In genomic region chr2:85754313-85755095, GRCh38 we compare ENCODE assay signal across 8 cellular contexts. TPM values are rescaled to one million over a fixed set of nuclear protein-coding genes. Genes with fewer than 3 reads are reported as not detected.
DNase-seq lines count a peak whose midpoint lies in the region; ATAC-seq and TF ChIP-seq lines count a peak whose summit lies in the region.

No MANE protein-coding gene starts in this region.

- peaks cover 13% of the 10 kb centered on the region for H3K4me1 Mint-ChIP-seq in activated T-helper 1 cell treated with anti-CD3 and anti-CD28 coated beads, Interleukin-12 subunit alpha, Interleukin-12 subunit beta, Interleukin-2, Interleukin-4 antibody, amounts not matched to agents 30 ng/mL and 10 ng/mL and 1 ng/mL, durations not matched to agents 14 hours and 24 hours and 36 hours (ENCODE audit: low read depth)

- TF ChIP-seq CTCF in retinal pigment epithelial cell (conservative IDR thresholded peaks at IDR 0.05; ENCODE audit: low read depth, low read length), result peak; percentile 19

- no peaks in the 10 kb centered on the region for H3K9me3 Mint-ChIP-seq in activated T-helper 1 cell treated with anti-CD3 and anti-CD28 coated beads, Interleukin-12 subunit alpha, Interleukin-12 subunit beta, Interleukin-2, Interleukin-4 antibody, amounts not matched to agents 30 ng/mL and 10 ng/mL and 1 ng/mL, durations not matched to agents 14 hours and 24 hours and 36 hours

- H3K27ac Mint-ChIP-seq in activated T-helper 1 cell treated with anti-CD3 and anti-CD28 coated beads, Interleukin-12 subunit alpha, Interleukin-12 subunit beta, Interleukin-2, Interleukin-4 antibody, amounts not matched to agents 30 ng/mL and 10 ng/mL and 1 ng/mL, durations not matched to agents 14 hours and 24 hours and 36 hours, result peak overlapping the region; percentile 52

- DNase-seq in DMS53 treated with DMSO at 0.1 percent for 48 hours (lab: John Stamatoyannopoulos, UW; ENCODE audit: unreplicated experiment) (peak; percentile 47), NCI-H1105 (lab: John Stamatoyannopoulos, UW) (peak; percentile 63), left ventricle myocardium superior (peak; percentile 57), retinal pigment epithelial cell (ENCODE audit: low read depth) (no peak), putamen (ENCODE audit: low spot score) (no peak), cortex of kidney (lab: John Stamatoyannopoulos, UW) (no peak)
- peak; percentile 37 for DNase-seq in activated T-helper 1 cell treated with anti-CD3 and anti-CD28 coated beads, Interleukin-12 subunit alpha, Interleukin-12 subunit beta, Interleukin-2, Interleukin-4 antibody, amounts not matched to agents 30 ng/mL and 10 ng/mL and 1 ng/mL, durations not matched to agents 14 hours and 24 hours and 36 hours (ENCODE audit: low spot score)

- peak overlapping the region; percentile 86 for H3K4me3 Mint-ChIP-seq in activated T-helper 1 cell treated with anti-CD3 and anti-CD28 coated beads, Interleukin-12 subunit alpha, Interleukin-12 subunit beta, Interleukin-2, Interleukin-4 antibody, amounts not matched to agents 30 ng/mL and 10 ng/mL and 1 ng/mL, durations not matched to agents 14 hours and 24 hours and 36 hours

- no peaks in the 10 kb centered on the region for H3K36me3 Mint-ChIP-seq in activated T-helper 1 cell treated with anti-CD3 and anti-CD28 coated beads, Interleukin-12 subunit alpha, Interleukin-12 subunit beta, Interleukin-2, Interleukin-4 antibody, amounts not matched to agents 30 ng/mL and 10 ng/mL and 1 ng/mL, durations not matched to agents 14 hours and 24 hours and 36 hours (ENCODE audit: low read depth)

- H3K4me3 ChIP-seq in retinal pigment epithelial cell (ENCODE audit: low read length), result peak overlapping the region; percentile 53

- intact Hi-C loops in activated T-helper 1 cell treated with anti-CD3 and anti-CD28 coated beads, Interleukin-12 subunit alpha, Interleukin-12 subunit beta, Interleukin-2, Interleukin-4 antibody, amounts not matched to agents 30 ng/mL and 10 ng/mL and 1 ng/mL, durations not matched to agents 14 hours and 24 hours and 36 hours (cut with micrococcal nuclease), result loop anchor here (1.0 to 5.0 kb wide), 2 partner anchors 75 to 283 kb away; no protein-coding TSS in a partner anchor
- intact Hi-C loops in left ventricle myocardium superior (cut with micrococcal nuclease), result no loop called here

- peaks cover 57% of the 10 kb centered on the region for H3K27me3 Mint-ChIP-seq in activated T-helper 1 cell treated with anti-CD3 and anti-CD28 coated beads, Interleukin-12 subunit alpha, Interleukin-12 subunit beta, Interleukin-2, Interleukin-4 antibody, amounts not matched to agents 30 ng/mL and 10 ng/mL and 1 ng/mL, durations not matched to agents 14 hours and 24 hours and 36 hours (ENCODE audit: insufficient read depth)

- ATAC-seq in left ventricle myocardium superior (peak; percentile 20), HG03460 (IDR thresholded peaks at IDR 0.05; ENCODE audit: unreplicated experiment) (no peak)

RNA-seq across cellular contexts. Expression of gene ATOH8, which starts 0.7 kb away (rescaled TPM):
- total RNA-seq in activated T-helper 1 cell treated with anti-CD3 and anti-CD28 coated beads, Interleukin-12 subunit alpha, Interleukin-12 subunit beta, Interleukin-2, Interleukin-4 antibody, amounts not matched to agents 30 ng/mL and 10 ng/mL and 1 ng/mL, durations not matched to agents 14 hours and 24 hours and 36 hours, result 0.29 and 0.47 TPM in 2 replicates
- 29.6 TPM for total RNA-seq in left ventricle myocardium superior

Comparison
In these comparisons a context has a peak if more than half of its experiments do, and no peak if none do; other contexts are left out.
1. DNase-seq: peak in DMS53 treated with DMSO at 0.1 percent for 48 hours (single experiment), NCI-H1105 (single experiment), activated T-helper 1 cell treated with anti-CD3 and anti-CD28 coated beads, Interleukin-12 subunit alpha, Interleukin-12 subunit beta, Interleukin-2, Interleukin-4 antibody, amounts not matched to agents 30 ng/mL and 10 ng/mL and 1 ng/mL, durations not matched to agents 14 hours and 24 hours and 36 hours (single experiment) and left ventricle myocardium superior (single experiment); none in retinal pigment epithelial cell (single experiment), putamen (single experiment) and cortex of kidney (single experiment).
2. RNA of gene ATOH8, which starts 0.7 kb away (total RNA-seq): 29.6 TPM in left ventricle myocardium superior (single experiment); 0.29 to 0.47 TPM in activated T-helper 1 cell treated with anti-CD3 and anti-CD28 coated beads, Interleukin-12 subunit alpha, Interleukin-12 subunit beta, Interleukin-2, Interleukin-4 antibody, amounts not matched to agents 30 ng/mL and 10 ng/mL and 1 ng/mL, durations not matched to agents 14 hours and 24 hours and 36 hours; every median in the first group is over 10 times any median in the second.